Comparison of ENCODE assay signal across 8 cellular contexts in genomic region chr16:3637371-3637923, GRCh38. TPM values are rescaled to one million over a fixed set of nuclear protein-coding genes. Genes with fewer than 3 reads are reported as not detected.
DNase-seq lines count a peak whose midpoint lies in the region; ATAC-seq, FAIRE-seq and TF ChIP-seq lines count a peak whose summit lies in the region.

No MANE protein-coding gene starts in this region.

- H3K4me1 ChIP-seq in GM23338 (ENCODE audit: insufficient read depth) (peaks cover 15% of the 10 kb centered on the region), GM12878 (ENCODE audit: control insufficient read depth, insufficient read depth, low read length) (peaks cover 10% of the 10 kb centered on the region; the same call in 1 of the 2 replicates), sigmoid colon (peaks cover 0 to 6% (median 2%) of the 10 kb centered on the region in 4 donors)

- H3K27ac ChIP-seq in GM23338 (ENCODE audit: low read depth), result peak overlapping the region; percentile 73
- H3K27ac ChIP-seq in GM12878 (ENCODE audit: control insufficient read depth, insufficient read depth), result peak overlapping the region; percentile 75
- no peak overlapping the region for H3K27ac ChIP-seq in sigmoid colon

- TF ChIP-seq POLR2A in GM12878 (IDR thresholded peaks at IDR 0.05; ENCODE audit: low read depth, low read length) (no peak), sigmoid colon (IDR thresholded peaks at IDR 0.05) (no peak)

- no peak overlapping the region for H3K4me3 Mint-ChIP-seq in GM23338

- CTCF ChIA-PET in GM12878 (lab: Yijun Ruan, JAX), result interaction anchor here (0.7 to 1.2 kb wide), 7 partner anchors 10 to 616 kb away, joined by 3 to 4 read pairs (median 3); partner anchors contain the start of gene DNASE1

- H3K4me3 ChIP-seq in GM23338 (no peak overlapping the region), GM12878 (no peak overlapping the region), sigmoid colon (no peak overlapping the region)

- H3K36me3 Mint-ChIP-seq in GM23338 (ENCODE audit: low read depth), result peaks cover 5% of the 10 kb centered on the region; the same call in 2 of the 3 replicates

- peak overlapping the region; percentile 82 for H3K27ac Mint-ChIP-seq in GM23338

- H3K9me3 ChIP-seq in GM12878 (replicated peaks; ENCODE audit: control insufficient read depth, insufficient read depth, low read length), result no peaks in the 10 kb centered on the region
- no peaks in the 10 kb centered on the region for H3K9me3 ChIP-seq in sigmoid colon

- H3K36me3 ChIP-seq in GM23338 (ENCODE audit: insufficient read depth), result no peaks in the 10 kb centered on the region
- peaks cover 0 to 7% of the 10 kb centered on the region in 2 experiments; a peak in 2 of 4 replicates for H3K36me3 ChIP-seq in GM12878 (ENCODE audit: control insufficient read depth in 2 of 2, insufficient read depth in 2 of 2, low read length in 1 of 2)
- H3K36me3 ChIP-seq in sigmoid colon, result peaks cover 0 to 11% (median 0%) of the 10 kb centered on the region in 4 donors

- ATAC-seq in GM23338, result peak; percentile 20; the same call in 2 of the 3 replicates
- peak; percentile 77 for ATAC-seq in GM12878
- ATAC-seq in GM21447 (IDR thresholded peaks at IDR 0.05; ENCODE audit: unreplicated experiment), result no peak

- TF ChIP-seq EP300 in GM12878 (IDR thresholded peaks at IDR 0.05; ENCODE audit: borderline replicate concordance in 1 of 2, control insufficient read depth in 1 of 2, low read depth in 2 of 2, low read length in 2 of 2), result no peak
- TF ChIP-seq EP300 in sigmoid colon (IDR thresholded peaks at IDR 0.05), result no peak

- no peaks in the 10 kb centered on the region; the same call in 1 of the 2 replicates for H3F3A ChIP-seq in GM23338 (replicated peaks; ENCODE audit: low read depth)

- no TSS peak for BruUV-seq in GM12878 (replicated peaks; lab: Mats Ljungman, UMichigan)

- H4K20me1 ChIP-seq in GM23338 (replicated peaks; ENCODE audit: insufficient read depth) (peaks cover 5% of the 10 kb centered on the region; the same call in 1 of the 2 replicates), GM12878 (ENCODE audit: control insufficient read depth, insufficient read depth) (no peaks in the 10 kb centered on the region)

- H2AFZ ChIP-seq in GM23338 (peak overlapping the region; percentile 47; the same call in 1 of the 2 replicates), GM12878 (ENCODE audit: control insufficient read depth, low read depth, low read length) (peak overlapping the region; percentile 96)

- peaks cover 8% of the 10 kb centered on the region; the same call in 2 of the 3 replicates for H3K9me3 Mint-ChIP-seq in GM23338

- H3K27me3 ChIP-seq in GM23338 (ENCODE audit: insufficient read depth) (no peaks in the 10 kb centered on the region), GM12878 (replicated peaks in 1 of 2; ENCODE audit: control insufficient read depth in 2 of 2, insufficient read depth in 2 of 2, low read length in 1 of 2) (no peaks in the 10 kb centered on the region), sigmoid colon (no peaks in the 10 kb centered on the region)

- no peak for TF ChIP-seq RAD21 in GM12878 (IDR thresholded peaks at IDR 0.05; ENCODE audit: insufficient read depth, low read depth, low read length)

- TF ChIP-seq CTCF in GM23338 (conservative IDR thresholded peaks at IDR 0.05; ENCODE audit: low read depth in 2 of 2) (no peak), GM12878 (IDR thresholded peaks at IDR 0.05 in 2 of 3, conservative IDR thresholded peaks at IDR 0.05 in 1 of 3; ENCODE audit: control insufficient read depth in 2 of 3, extremely low read depth in 1 of 3, insufficient read depth in 1 of 3, low read depth in 3 of 3, low read length in 3 of 3) (no peak), sigmoid colon (IDR thresholded peaks at IDR 0.05) (no peak)

- RAD21 ChIA-PET in GM12878 (lab: Charles Lee; ENCODE audit: unreplicated experiment), result no interaction called here

- H3K9me2 ChIP-seq in GM23338 (ENCODE audit: insufficient read depth), result no peaks in the 10 kb centered on the region

- POLR2A ChIA-PET in GM12878 (lab: Charles Lee), result interaction anchor here (0.6 to 1.5 kb wide), 4 partner anchors 11 to 76 kb away, joined by 3 to 5 read pairs (median 4); no protein-coding TSS in a partner anchor

- SMC1A ChIA-PET in GM12878 (lab: Charles Lee; ENCODE audit: uncharacterized antibody, unreplicated experiment), result interaction anchor here (0.7 to 1.6 kb wide), 4 partner anchors 11 to 60 kb away, joined by 3 to 5 read pairs (median 4); partner anchors contain the start of genes NLRC3 and SLX4

- intact Hi-C loops in GM12878 (cut with micrococcal nuclease; ENCODE audit: unreplicated experiment) (no loop called here), sigmoid colon (cut with DNase I) (no loop called here)

- peak; percentile 83 for FAIRE-seq in GM12878 (lab: Jason Lieb, UNC)

- DNase-seq in GM23338 (ENCODE audit: low spot score) (peak; percentile 53), RPMI8226 (peak; percentile 42), GM12878 (ENCODE audit: low read depth, low spot score) (no peak), sigmoid colon (peak; percentile 28), NCI-H2171 treated with DMSO at 0.1 percent for 48 hours (lab: John Stamatoyannopoulos, UW) (no peak), NCI-H524 (lab: John Stamatoyannopoulos, UW) (no peak)
- no peak for DNase-seq in NK-92 treated with Interleukin-12 subunit alpha and Interleukin-12 subunit beta, amount 100 ng/mL, for 24 hours (lab: John Stamatoyannopoulos, UW)

- H3K27me3 Mint-ChIP-seq in GM23338 (ENCODE audit: insufficient read depth, low read depth, poor library complexity), result no peaks in the 10 kb centered on the region

- peak overlapping the region; percentile 55 for H3K9ac ChIP-seq in GM12878 (ENCODE audit: control insufficient read depth, insufficient read depth, low read length)

- peaks cover 34% of the 10 kb centered on the region for H3K4me1 Mint-ChIP-seq in GM23338

- H3K4me2 ChIP-seq in GM23338 (peak overlapping the region; percentile 6; the same call in 1 of the 2 replicates), GM12878 (ENCODE audit: control insufficient read depth, insufficient read depth) (no peak overlapping the region)

- H3K79me2 ChIP-seq in GM23338 (replicated peaks; ENCODE audit: insufficient read depth) (peaks cover 15% of the 10 kb centered on the region; the same call in 1 of the 2 replicates), GM12878 (ENCODE audit: control insufficient read depth, insufficient read depth, low read length) (peaks cover 2% of the 10 kb centered on the region; the same call in 1 of the 2 replicates)

- in situ Hi-C loops in GM12878 (cut with MboI), result no loop called here

- 25% methylated on average over 3 of the region's 3 CpGs for WGBS in GM12878 (ENCODE audit: insufficient coverage, insufficient replicate concordance, low lambda C conversion rate, missing lambda C conversion rate)
- 38 to 50% methylated on average over 3 of the region's 3 CpGs for WGBS in sigmoid colon, 2 donors

TF ChIP-seq in GM23338, 12 proteins besides CTCF, POLR2A, EP300 and RAD21 (continues in another document):
- no peak for TF ChIP-seq JUNB (IDR thresholded peaks at IDR 0.05; ENCODE audit: unreplicated experiment)
- TF ChIP-seq EZH2phosphoT487 (IDR thresholded peaks at IDR 0.05; ENCODE audit: unreplicated experiment), result no peak

TF ChIP-seq in GM12878, 131 proteins besides CTCF, POLR2A, EP300 and RAD21 (continues in another document):
- TF ChIP-seq ZZZ3 (IDR thresholded peaks at IDR 0.05; ENCODE audit: control insufficient read depth, insufficient read length, low read depth), result no peak

RNA-seq across cellular contexts. Expression of gene DNASE1, which starts 17.0 kb away (rescaled TPM):
- total RNA-seq in GM23338 (2014; rRNA removed; shearing (Covaris generic)), result 23.0 and 24.0 TPM in 2 replicates
- 7.9 TPM in 2 replicates for polyA plus RNA-seq in GM23338 (2016; fragmentation: Nextera tagmentation; extraction: Ambion mirVana)
- 67.9 and 71.9 TPM in 2 replicates for total RNA-seq in GM12878 (2013; cell fraction: nucleolus; rRNA removed)
- 9.4 and 9.9 TPM in 2 replicates for total RNA-seq in GM12878 (2014; rRNA removed)
- total RNA-seq in GM12878 (2014; rRNA removed; fragmentation: Illumina TruSeq; extraction: Trizol), result 4.8 and 7.0 TPM in 2 replicates
- 7.9 and 8.3 TPM in 2 replicates for total RNA-seq in GM12878 (2021)
- polyA plus RNA-seq in GM12878 (2011; ENCODE audit: low read depth), result 4.2 TPM
- 6.3 and 8.7 TPM in 2 replicates for polyA plus RNA-seq in GM12878 (2011; rRNA removed)
- 8.8 and 11.9 TPM in 2 replicates for polyA plus RNA-seq in GM12878 (2011; cell fraction: cytosol; rRNA removed)
- 33.3 and 41.6 TPM in 2 replicates for polyA plus RNA-seq in GM12878 (2011; cell fraction: nucleus; rRNA removed)
- 6.4 and 10.5 TPM in 2 replicates for polyA plus RNA-seq in GM12878 (2012)
- 4.6 and 7.3 TPM in 2 replicates for polyA plus RNA-seq in GM12878 (2014; fragmentation: Illumina TruSeq; extraction: Trizol)
- polyA plus RNA-seq in GM12878 (2014; fragmentation: Nextera tagmentation; extraction: Ambion mirVana), result 1 to 10 TPM in 1 of 2 experiments, under 1 TPM in 1; 0.23 to 1.7 TPM
- 12.0 and 15.1 TPM in 2 replicates for polyA plus RNA-seq in GM12878 (2014; rRNA removed)
- 1 to 10 TPM; 7.6 to 9.2 TPM for polyA plus RNA-seq in GM12878 (2016; fragmentation: Nextera tagmentation; extraction: Ambion mirVana)
- polyA minus RNA-seq in GM12878 (2011; rRNA and poly(A)+ RNA removed), result 10.2 and 21.3 TPM in 2 replicates
- 4.1 and 4.9 TPM in 2 replicates for polyA minus RNA-seq in GM12878 (2011; cell fraction: cytosol; rRNA and poly(A)+ RNA removed)
- polyA minus RNA-seq in GM12878 (2011; cell fraction: nucleus; rRNA and poly(A)+ RNA removed), result 11.5 and 18.0 TPM in 2 replicates
- total RNA-seq in sigmoid colon, result 10 to 100 TPM in 3 of 4 donors, 1 to 10 TPM in 1; 8.9 to 22.4 (median 11.9) TPM
- 10 to 100 TPM in 1 of 3 donors, 1 to 10 TPM in 2; 1.2 to 15.9 (median 4.4) TPM for polyA plus RNA-seq in sigmoid colon

RNA-seq across cellular contexts. Expression of gene SLX4, which starts 26.0 kb away (rescaled TPM):
- 12.6 and 15.2 TPM in 2 replicates for total RNA-seq in GM23338 (2014; rRNA removed; shearing (Covaris generic))
- polyA plus RNA-seq in GM23338 (2016; fragmentation: Nextera tagmentation; extraction: Ambion mirVana), result 2.9 and 3.0 TPM in 2 replicates
- 39.7 and 42.6 TPM in 2 replicates for total RNA-seq in GM12878 (2013; cell fraction: nucleolus; rRNA removed)
- total RNA-seq in GM12878 (2014; rRNA removed), result 6.0 and 6.1 TPM in 2 replicates
- total RNA-seq in GM12878 (2014; rRNA removed; fragmentation: Illumina TruSeq; extraction: Trizol), result 4.7 and 5.1 TPM in 2 replicates
- total RNA-seq in GM12878 (2021), result 12.3 and 12.4 TPM in 2 replicates
- 2.5 TPM for polyA plus RNA-seq in GM12878 (2011; ENCODE audit: low read depth)
- polyA plus RNA-seq in GM12878 (2011; rRNA removed), result 2.7 and 3.3 TPM in 2 replicates
- 3.5 and 3.6 TPM in 2 replicates for polyA plus RNA-seq in GM12878 (2011; cell fraction: cytosol; rRNA removed)
- 10.3 and 17.8 TPM in 2 replicates for polyA plus RNA-seq in GM12878 (2011; cell fraction: nucleus; rRNA removed)
- 5.4 and 5.7 TPM in 2 replicates for polyA plus RNA-seq in GM12878 (2012)
- 6.9 and 8.0 TPM in 2 replicates for polyA plus RNA-seq in GM12878 (2014; fragmentation: Illumina TruSeq; extraction: Trizol)
- polyA plus RNA-seq in GM12878 (2014; fragmentation: Nextera tagmentation; extraction: Ambion mirVana), result under 1 TPM; 0.18 to 0.47 TPM
- polyA plus RNA-seq in GM12878 (2014; rRNA removed), result 8.3 and 8.4 TPM in 2 replicates
- 1 to 10 TPM; 4.1 to 4.5 TPM for polyA plus RNA-seq in GM12878 (2016; fragmentation: Nextera tagmentation; extraction: Ambion mirVana)
- polyA minus RNA-seq in GM12878 (2011; rRNA and poly(A)+ RNA removed), result 5.3 and 6.8 TPM in 2 replicates
- polyA minus RNA-seq in GM12878 (2011; cell fraction: cytosol; rRNA and poly(A)+ RNA removed), result 2.4 and 3.7 TPM in 2 replicates
- polyA minus RNA-seq in GM12878 (2011; cell fraction: nucleus; rRNA and poly(A)+ RNA removed), result 4.4 and 8.1 TPM in 2 replicates
- total RNA-seq in sigmoid colon, result 1 to 10 TPM; 2.1 to 3.9 (median 2.6) TPM
- 1 to 10 TPM in 1 of 3 donors, under 1 TPM in 2; under 0.01 to 3.9 (median 0.69) TPM for polyA plus RNA-seq in sigmoid colon

Comparison
In these comparisons a context has a peak if more than half of its experiments do, and no peak if none do; other contexts are left out.
1. DNase-seq: peak in GM23338 (single experiment), RPMI8226 (single experiment) and sigmoid colon (single experiment); none in GM12878 (single experiment), NCI-H2171 treated with DMSO at 0.1 percent for 48 hours (single experiment), NCI-H524 (0 of 2) and NK-92 treated with Interleukin-12 subunit alpha and Interleukin-12 subunit beta, amount 100 ng/mL, for 24 hours (single experiment).
2. H3K27ac ChIP-seq: peak in GM23338 (single experiment) and GM12878 (single experiment); none in sigmoid colon (0 of 4).